Comparison of ENCODE assay signal across 1 cellular context in the genomic region with DNA sequence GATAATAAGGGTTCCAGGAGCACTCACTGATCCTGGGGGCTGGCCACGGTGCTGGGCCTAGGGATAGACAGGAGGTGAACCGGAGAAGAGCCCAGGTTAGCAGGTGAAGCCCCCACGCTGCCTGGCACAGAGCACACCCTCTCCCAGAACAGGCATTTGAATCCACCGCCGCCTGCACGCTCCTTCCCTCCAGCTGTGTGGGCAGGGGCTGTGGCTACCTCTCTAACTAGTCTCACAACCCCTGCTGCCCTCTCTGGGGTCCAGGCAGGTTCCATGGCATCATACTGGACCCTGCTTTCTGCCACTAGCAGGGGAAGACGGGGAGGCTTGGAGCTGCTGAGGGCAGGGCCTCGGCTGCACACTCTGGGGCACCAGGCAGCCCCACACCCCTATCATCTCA.
TF ChIP-seq lines count a peak whose summit lies in the region.

No MANE protein-coding gene starts in this region.

TF ChIP-seq in H1, 55 proteins besides CTCF, POLR2A, EP300 and RAD21:
- TF ChIP-seq, protein P1, sequence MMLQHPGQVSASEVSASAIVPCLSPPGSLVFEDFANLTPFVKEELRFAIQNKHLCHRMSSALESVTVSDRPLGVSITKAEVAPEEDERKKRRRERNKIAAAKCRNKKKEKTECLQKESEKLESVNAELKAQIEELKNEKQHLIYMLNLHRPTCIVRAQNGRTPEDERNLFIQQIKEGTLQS (IDR thresholded peaks at IDR 0.05; ENCODE audit: insufficient read depth, low read depth, low read length): no peak
- TF ChIP-seq PHF8 (conservative IDR thresholded peaks at IDR 0.05; ENCODE audit: low read depth, low read length) (no peak), TCF12 (IDR thresholded peaks at IDR 0.05; ENCODE audit: low read depth, low read length) (no peak), SRF (IDR thresholded peaks at IDR 0.05; ENCODE audit: low read depth, low read length) (no peak), RXRA (IDR thresholded peaks at IDR 0.05; ENCODE audit: insufficient read depth, low read depth, low read length) (no peak), HDAC6 (IDR thresholded peaks at IDR 0.05; ENCODE audit: low read depth, low read length) (no peak), CBX5 (IDR thresholded peaks at IDR 0.05; ENCODE audit: low read depth, low read length) (no peak), RBBP5 (IDR thresholded peaks at IDR 0.05; ENCODE audit: borderline replicate concordance, low read depth, low read length) (no peak), JUN (IDR thresholded peaks at IDR 0.05; ENCODE audit: low read depth, low read length) (no peak), SIRT6 (IDR thresholded peaks at IDR 0.05; ENCODE audit: low read length) (no peak), MAFK (IDR thresholded peaks at IDR 0.05; ENCODE audit: low read depth, low read length) (no peak), POU5F1 (IDR thresholded peaks at IDR 0.05; ENCODE audit: low read depth, low read length) (no peak), BRCA1 (IDR thresholded peaks at IDR 0.05; ENCODE audit: low read depth, low read length) (no peak), NANOG (IDR thresholded peaks at IDR 0.05; ENCODE audit: insufficient read depth, low read depth, low read length, poor library complexity, severe bottlenecking) (no peak), TBP (IDR thresholded peaks at IDR 0.05; ENCODE audit: low read depth, low read length) (no peak), HDAC2 (IDR thresholded peaks at IDR 0.05; ENCODE audit: borderline replicate concordance in 1 of 2, low read depth in 2 of 2, low read length in 2 of 2) (no peak), ASH2L (IDR thresholded peaks at IDR 0.05; ENCODE audit: low read length) (no peak), TAF7 (optimal IDR thresholded peaks at IDR 0.05; ENCODE audit: borderline replicate concordance, low read depth, low read length) (no peak), EGR1 (IDR thresholded peaks at IDR 0.05; ENCODE audit: borderline replicate concordance, low read depth, low read length) (no peak)
- TF ChIP-seq, protein P2, sequence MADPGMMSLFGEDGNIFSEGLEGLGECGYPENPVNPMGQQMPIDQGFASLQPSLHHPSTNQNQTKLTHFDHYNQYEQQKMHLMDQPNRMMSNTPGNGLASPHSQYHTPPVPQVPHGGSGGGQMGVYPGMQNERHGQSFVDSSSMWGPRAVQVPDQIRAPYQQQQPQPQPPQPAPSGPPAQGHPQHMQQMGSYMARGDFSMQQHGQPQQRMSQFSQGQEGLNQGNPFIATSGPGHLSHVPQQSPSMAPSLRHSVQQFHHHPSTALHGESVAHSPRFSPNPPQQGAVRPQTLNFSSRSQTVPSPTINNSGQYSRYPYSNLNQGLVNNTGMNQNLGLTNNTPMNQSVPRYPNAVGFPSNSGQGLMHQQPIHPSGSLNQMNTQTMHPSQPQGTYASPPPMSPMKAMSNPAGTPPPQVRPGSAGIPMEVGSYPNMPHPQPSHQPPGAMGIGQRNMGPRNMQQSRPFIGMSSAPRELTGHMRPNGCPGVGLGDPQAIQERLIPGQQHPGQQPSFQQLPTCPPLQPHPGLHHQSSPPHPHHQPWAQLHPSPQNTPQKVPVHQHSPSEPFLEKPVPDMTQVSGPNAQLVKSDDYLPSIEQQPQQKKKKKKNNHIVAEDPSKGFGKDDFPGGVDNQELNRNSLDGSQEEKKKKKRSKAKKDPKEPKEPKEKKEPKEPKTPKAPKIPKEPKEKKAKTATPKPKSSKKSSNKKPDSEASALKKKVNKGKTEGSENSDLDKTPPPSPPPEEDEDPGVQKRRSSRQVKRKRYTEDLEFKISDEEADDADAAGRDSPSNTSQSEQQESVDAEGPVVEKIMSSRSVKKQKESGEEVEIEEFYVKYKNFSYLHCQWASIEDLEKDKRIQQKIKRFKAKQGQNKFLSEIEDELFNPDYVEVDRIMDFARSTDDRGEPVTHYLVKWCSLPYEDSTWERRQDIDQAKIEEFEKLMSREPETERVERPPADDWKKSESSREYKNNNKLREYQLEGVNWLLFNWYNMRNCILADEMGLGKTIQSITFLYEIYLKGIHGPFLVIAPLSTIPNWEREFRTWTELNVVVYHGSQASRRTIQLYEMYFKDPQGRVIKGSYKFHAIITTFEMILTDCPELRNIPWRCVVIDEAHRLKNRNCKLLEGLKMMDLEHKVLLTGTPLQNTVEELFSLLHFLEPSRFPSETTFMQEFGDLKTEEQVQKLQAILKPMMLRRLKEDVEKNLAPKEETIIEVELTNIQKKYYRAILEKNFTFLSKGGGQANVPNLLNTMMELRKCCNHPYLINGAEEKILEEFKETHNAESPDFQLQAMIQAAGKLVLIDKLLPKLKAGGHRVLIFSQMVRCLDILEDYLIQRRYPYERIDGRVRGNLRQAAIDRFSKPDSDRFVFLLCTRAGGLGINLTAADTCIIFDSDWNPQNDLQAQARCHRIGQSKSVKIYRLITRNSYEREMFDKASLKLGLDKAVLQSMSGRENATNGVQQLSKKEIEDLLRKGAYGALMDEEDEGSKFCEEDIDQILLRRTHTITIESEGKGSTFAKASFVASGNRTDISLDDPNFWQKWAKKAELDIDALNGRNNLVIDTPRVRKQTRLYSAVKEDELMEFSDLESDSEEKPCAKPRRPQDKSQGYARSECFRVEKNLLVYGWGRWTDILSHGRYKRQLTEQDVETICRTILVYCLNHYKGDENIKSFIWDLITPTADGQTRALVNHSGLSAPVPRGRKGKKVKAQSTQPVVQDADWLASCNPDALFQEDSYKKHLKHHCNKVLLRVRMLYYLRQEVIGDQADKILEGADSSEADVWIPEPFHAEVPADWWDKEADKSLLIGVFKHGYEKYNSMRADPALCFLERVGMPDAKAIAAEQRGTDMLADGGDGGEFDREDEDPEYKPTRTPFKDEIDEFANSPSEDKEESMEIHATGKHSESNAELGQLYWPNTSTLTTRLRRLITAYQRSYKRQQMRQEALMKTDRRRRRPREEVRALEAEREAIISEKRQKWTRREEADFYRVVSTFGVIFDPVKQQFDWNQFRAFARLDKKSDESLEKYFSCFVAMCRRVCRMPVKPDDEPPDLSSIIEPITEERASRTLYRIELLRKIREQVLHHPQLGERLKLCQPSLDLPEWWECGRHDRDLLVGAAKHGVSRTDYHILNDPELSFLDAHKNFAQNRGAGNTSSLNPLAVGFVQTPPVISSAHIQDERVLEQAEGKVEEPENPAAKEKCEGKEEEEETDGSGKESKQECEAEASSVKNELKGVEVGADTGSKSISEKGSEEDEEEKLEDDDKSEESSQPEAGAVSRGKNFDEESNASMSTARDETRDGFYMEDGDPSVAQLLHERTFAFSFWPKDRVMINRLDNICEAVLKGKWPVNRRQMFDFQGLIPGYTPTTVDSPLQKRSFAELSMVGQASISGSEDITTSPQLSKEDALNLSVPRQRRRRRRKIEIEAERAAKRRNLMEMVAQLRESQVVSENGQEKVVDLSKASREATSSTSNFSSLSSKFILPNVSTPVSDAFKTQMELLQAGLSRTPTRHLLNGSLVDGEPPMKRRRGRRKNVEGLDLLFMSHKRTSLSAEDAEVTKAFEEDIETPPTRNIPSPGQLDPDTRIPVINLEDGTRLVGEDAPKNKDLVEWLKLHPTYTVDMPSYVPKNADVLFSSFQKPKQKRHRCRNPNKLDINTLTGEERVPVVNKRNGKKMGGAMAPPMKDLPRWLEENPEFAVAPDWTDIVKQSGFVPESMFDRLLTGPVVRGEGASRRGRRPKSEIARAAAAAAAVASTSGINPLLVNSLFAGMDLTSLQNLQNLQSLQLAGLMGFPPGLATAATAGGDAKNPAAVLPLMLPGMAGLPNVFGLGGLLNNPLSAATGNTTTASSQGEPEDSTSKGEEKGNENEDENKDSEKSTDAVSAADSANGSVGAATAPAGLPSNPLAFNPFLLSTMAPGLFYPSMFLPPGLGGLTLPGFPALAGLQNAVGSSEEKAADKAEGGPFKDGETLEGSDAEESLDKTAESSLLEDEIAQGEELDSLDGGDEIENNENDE (IDR thresholded peaks at IDR 0.05; ENCODE audit: insufficient replicate concordance, low read length): no peak
TF ChIP-seq in H1: peak in this region for 0.
